Comparison of ENCODE assay signal across 15 cellular contexts in genomic region chr18:46291149-46291548, GRCh38.
A peak's percentile ranks its signal among the peaks of the same experiment; 100 is the strongest.
DNase-seq lines count a peak whose midpoint lies in the region; ATAC-seq and TF ChIP-seq lines count a peak whose summit lies in the region.
"Had no signal": no experiment of that assay in that cellular context is flagged by ENCODE, and none has a peak within 500 bp of the region (broad histone marks: within the 10 kb centered on the region; RNA-seq: fewer than 3 reads in every experiment).

No MANE protein-coding gene starts in this region.

- no peaks in the 10 kb centered on the region for H3K36me3 ChIP-seq in Peyer's patch
- H3K36me3 ChIP-seq in HAP-1 (replicated peaks): no peaks in the 10 kb centered on the region

- ATAC-seq in GM21786 (IDR thresholded peaks at IDR 0.05; ENCODE audit: unreplicated experiment): no peak
- ATAC-seq: Panc1 had no signal

- H3K27me3 Mint-ChIP-seq in CD14-positive monocyte (ENCODE audit: low read depth in 3 of 3): peaks cover 4 to 11% (median 4%) of the 10 kb centered on the region in 3 donors

- peak overlapping the region; percentile 10 to 76 (median 59) for H3K27ac Mint-ChIP-seq in CD14-positive monocyte
- H3K27ac Mint-ChIP-seq: nephron; T-helper 1 cell treated with Interleukin-12 subunit alpha and Interleukin-12 subunit beta and Interleukin-4 antibody, amounts not matched to agents 30 μg/mL and 1 μg/mL, for 36 hours had no signal

- H3K4me1 ChIP-seq in Peyer's patch (no peaks in the 10 kb centered on the region), HAP-1 (no peaks in the 10 kb centered on the region)

- TF ChIP-seq CTCF in CD14-positive monocyte (IDR thresholded peaks at IDR 0.05) (peak; percentile 26), GM13976 (IDR thresholded peaks at IDR 0.05; ENCODE audit: borderline replicate concordance, control extremely low read depth, extremely low read depth, insufficient read depth, missing control alignments) (peak; percentile 9), Peyer's patch (IDR thresholded peaks at IDR 0.05) (peak in 1 of 6 experiments; percentile 3)

- H3K27me3 ChIP-seq in Peyer's patch (no peaks in the 10 kb centered on the region), HAP-1 (ENCODE audit: low read depth) (no peaks in the 10 kb centered on the region)

- no peak for TF ChIP-seq POLR2A in Peyer's patch (IDR thresholded peaks at IDR 0.05)

- intact Hi-C loops in CD14-positive monocyte (cut with micrococcal nuclease): no loop called here

- no peak overlapping the region for H3K27ac ChIP-seq in Peyer's patch

- peaks cover 0 to 3% (median 0%) of the 10 kb centered on the region in 7 donors for H3K9me3 Mint-ChIP-seq in CD14-positive monocyte
- H3K9me3 Mint-ChIP-seq: nephron; T-helper 1 cell treated with Interleukin-12 subunit alpha and Interleukin-12 subunit beta and Interleukin-4 antibody, amounts not matched to agents 30 μg/mL and 1 μg/mL, for 36 hours had no signal

- DNase-seq in CD14-positive monocyte (ENCODE audit: low spot score): peak; percentile 68
- peak; percentile 28 for DNase-seq in GM13976 (ENCODE audit: low spot score)
- DNase-seq in Peyer's patch: peak in 2 of 3 donors; percentile 19 to 47
- DNase-seq in germinal center (ENCODE audit: low spot score): peak; percentile 13
- no peak for DNase-seq in HAP-1 (ENCODE audit: low spot score in 2 of 2)
- no peak for DNase-seq in HPDE6-E6E7 (ENCODE audit: extremely low spot score)
- no peak for DNase-seq in NCI-H146 (lab: John Stamatoyannopoulos, UW)
- DNase-seq: foreskin fibroblast, NCI-H187 treated with DMSO at 0.1 percent for 48 hours, NCI-H446 treated with DMSO at 0.1 percent for 48 hours had no signal

- H3K36me3 Mint-ChIP-seq in CD14-positive monocyte: no peaks in the 10 kb centered on the region

- H3K4me1 Mint-ChIP-seq in CD14-positive monocyte: peaks cover 21% of the 10 kb centered on the region

- in situ Hi-C loops in GM13976 (cut with MboI; ENCODE audit: low sequenced_read_pairs, unreplicated experiment) (loop anchor here (25.0 kb wide), 1 partner anchor 196 kb away; no protein-coding TSS in a partner anchor), HAP-1 (cut with MboI; ENCODE audit: low sequenced_read_pairs) (no loop called here)

- H3K4me3 ChIP-seq in Peyer's patch (no peak overlapping the region), HAP-1 (no peak overlapping the region)
- H3K4me3 ChIP-seq: lung had no signal

- H3K9me3 ChIP-seq in Peyer's patch: no peaks in the 10 kb centered on the region
- no peaks in the 10 kb centered on the region for H3K9me3 ChIP-seq in HAP-1

- H3K4me3 Mint-ChIP-seq in CD14-positive monocyte: no peak overlapping the region
- H3K4me3 Mint-ChIP-seq: nephron; T-helper 1 cell treated with Interleukin-12 subunit alpha and Interleukin-12 subunit beta and Interleukin-4 antibody, amounts not matched to agents 30 μg/mL and 1 μg/mL, for 36 hours had no signal

Comparison
In these comparisons a context has a peak if more than half of its experiments do, and no peak if none do; other contexts are left out.
1. DNase-seq: peak in CD14-positive monocyte (single experiment), GM13976 (single experiment), Peyer's patch (2 of 3) and germinal center (single experiment); none in HAP-1 (0 of 2), HPDE6-E6E7 (single experiment) and NCI-H146 (single experiment).